Comparison of ENCODE assay signal across 8 cellular contexts in the genomic region with DNA sequence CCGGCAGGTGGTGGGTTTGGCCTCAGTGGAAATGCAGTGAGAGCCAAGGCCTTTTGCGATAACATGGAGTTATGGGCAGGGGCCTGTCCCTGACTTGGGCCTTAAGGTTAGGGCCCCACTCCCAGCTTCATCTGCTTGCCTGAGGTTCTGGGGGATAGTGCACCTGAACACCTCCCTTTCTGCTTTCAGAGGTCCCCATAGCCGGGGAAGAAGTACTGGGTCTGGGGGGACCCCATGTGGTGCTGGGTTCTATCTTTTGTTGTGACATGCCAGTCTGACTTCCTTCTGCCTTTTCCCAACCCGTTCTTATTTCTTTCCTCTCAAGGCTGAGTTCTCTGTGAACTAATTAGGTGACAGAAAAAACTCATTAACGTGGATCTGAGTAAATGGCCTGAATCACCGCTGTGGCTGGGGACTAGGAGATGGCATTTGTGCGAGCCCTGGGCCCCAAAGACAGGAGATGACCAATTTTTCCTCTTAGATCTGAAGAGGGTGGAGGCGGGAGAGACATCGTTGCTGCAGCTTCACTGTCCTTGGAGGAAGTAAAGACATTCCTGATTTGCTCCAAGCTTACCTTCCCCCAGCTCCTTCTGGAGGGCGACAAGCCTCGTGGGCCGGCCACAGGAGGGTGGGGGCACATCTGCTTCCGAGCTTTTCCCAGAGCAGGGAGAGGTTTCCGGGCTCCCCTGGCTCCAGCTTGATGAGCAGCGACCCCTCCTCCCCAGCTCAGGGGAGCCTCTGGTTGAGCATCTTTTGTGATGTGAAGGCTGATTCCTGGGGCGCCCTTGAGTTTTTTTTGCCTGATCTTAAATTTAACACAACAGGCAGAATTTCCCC. TPM values are rescaled to one million over a fixed set of nuclear protein-coding genes. Genes with fewer than 3 reads are reported as not detected.
DNase-seq lines count a peak whose midpoint lies in the region; ATAC-seq and TF ChIP-seq lines count a peak whose summit lies in the region.

No MANE protein-coding gene starts in this region.

- peaks cover 10 to 21% (median 19%) of the 10 kb centered on the region in 3 donors for H3K4me1 Mint-ChIP-seq in IgD-negative memory B cell
- H3K4me1 Mint-ChIP-seq in central memory CD8-positive, alpha-beta T cell = peaks cover 30% of the 10 kb centered on the region

- no peak for ATAC-seq in central memory CD8-positive, alpha-beta T cell (replicated peaks; ENCODE audit: extremely low read depth, poor library complexity, severe bottlenecking)
- ATAC-seq in GM21447 (IDR thresholded peaks at IDR 0.05; ENCODE audit: unreplicated experiment) = no peak

- H3K36me3 ChIP-seq in mucosa of stomach (ENCODE audit: control insufficient read depth, insufficient read depth, low read length) = no peaks in the 10 kb centered on the region

- H3K9me3 Mint-ChIP-seq in IgD-negative memory B cell = no peaks in the 10 kb centered on the region
- H3K9me3 Mint-ChIP-seq in central memory CD8-positive, alpha-beta T cell = no peaks in the 10 kb centered on the region

- H3K9me3 ChIP-seq in mucosa of stomach (ENCODE audit: control insufficient read depth, low read length) = no peaks in the 10 kb centered on the region

- no peak for TF ChIP-seq CTCF in C4-2B (conservative IDR thresholded peaks at IDR 0.05)

- H3K27me3 Mint-ChIP-seq in IgD-negative memory B cell = no peaks in the 10 kb centered on the region
- peaks cover 10% of the 10 kb centered on the region for H3K27me3 Mint-ChIP-seq in central memory CD8-positive, alpha-beta T cell

- no peak for DNase-seq in central memory CD8-positive, alpha-beta T cell (ENCODE audit: low spot score in 2 of 2)
- DNase-seq in occipital lobe (lab: John Stamatoyannopoulos, UW) = no peak
- DNase-seq in stimulated activated CD4-positive, alpha-beta T cell treated with anti-CD3 and anti-CD28 coated beads, Interleukin-1b, Interleukin-23, amount 100 ng/mL, for 48 hours = no peak
- DNase-seq in activated CD4-positive, alpha-beta T cell treated with anti-CD3 and anti-CD28 coated beads for 1 hour = no peak

- H3K27ac Mint-ChIP-seq in IgD-negative memory B cell = peak overlapping the region; percentile 31 to 87 (median 61)
- no peak overlapping the region for H3K27ac Mint-ChIP-seq in central memory CD8-positive, alpha-beta T cell (ENCODE audit: low read depth)

- H3K4me1 ChIP-seq in mucosa of stomach (ENCODE audit: control insufficient read depth, insufficient read depth, low read length) = peaks cover 50% of the 10 kb centered on the region

- no peaks in the 10 kb centered on the region for H3K36me3 Mint-ChIP-seq in IgD-negative memory B cell
- peaks cover 10% of the 10 kb centered on the region for H3K36me3 Mint-ChIP-seq in central memory CD8-positive, alpha-beta T cell (ENCODE audit: insufficient read depth)

- peak overlapping the region; percentile 74 to 93 (median 82) for H3K4me3 Mint-ChIP-seq in IgD-negative memory B cell
- peak overlapping the region; percentile 84 for H3K4me3 Mint-ChIP-seq in central memory CD8-positive, alpha-beta T cell

- peak overlapping the region; percentile 66 for H3K4me3 ChIP-seq in mucosa of stomach (ENCODE audit: low read length)

- peak overlapping the region; percentile 75 for H3K9ac ChIP-seq in mucosa of stomach (ENCODE audit: low read length)

- H3K27ac ChIP-seq in C4-2B = peak overlapping the region; percentile 96

- H3K27me3 ChIP-seq in mucosa of stomach (ENCODE audit: control insufficient read depth, insufficient read depth, low read length) = peaks cover 4% of the 10 kb centered on the region

RNA-seq across cellular contexts. Expression of gene AGAP3, which starts 2.0 kb away (rescaled TPM):
- polyA plus RNA-seq in IgD-negative memory B cell = 3.5 TPM
- total RNA-seq in occipital lobe = 85.6 TPM

RNA-seq across cellular contexts. Expression of gene TMUB1, which starts 4.9 kb away (rescaled TPM):
- 72.6 TPM for polyA plus RNA-seq in IgD-negative memory B cell
- total RNA-seq in occipital lobe = 9.7 TPM

RNA-seq across cellular contexts. Expression of gene FASTK, which starts 7.6 kb away (rescaled TPM):
- polyA plus RNA-seq in IgD-negative memory B cell = 55.4 TPM
- total RNA-seq in occipital lobe = 30.7 TPM

RNA-seq across cellular contexts. Expression of gene SLC4A2, which starts 28.8 kb away (rescaled TPM):
- polyA plus RNA-seq in IgD-negative memory B cell = 17.8 TPM
- total RNA-seq in occipital lobe = 13.7 TPM

RNA-seq across cellular contexts. Expression of gene CDK5, which starts 30.5 kb away (rescaled TPM):
- 11.4 TPM for polyA plus RNA-seq in IgD-negative memory B cell
- total RNA-seq in occipital lobe = 37.3 TPM
